ENCODE assay signal across 8 cellular contexts in genomic region chr7:114086906-114087651, GRCh38.
DNase-seq lines count a peak whose midpoint lies in the region; ATAC-seq and TF ChIP-seq lines count a peak whose summit lies in the region.

No MANE protein-coding gene starts in this region.

- H3K9me2 ChIP-seq in SK-N-SH: no peaks in the 10 kb centered on the region; the same call in 1 of the 2 replicates

- H3K27ac ChIP-seq in SK-N-SH (ENCODE audit: low read depth in 2 of 2, low read length in 1 of 2) (no peak overlapping the region), duodenal mucosa (ENCODE audit: low read depth, low read length) (peak overlapping the region; percentile 85), muscle layer of colon (ENCODE audit: low read depth, low read length) (peak overlapping the region; percentile 95)

- 2% methylated on average over 29 of the region's 55 CpGs for WGBS in SK-N-SH (ENCODE audit: low lambda C conversion rate)

- H3K27me3 ChIP-seq in SK-N-SH (ENCODE audit: insufficient read depth) (peaks cover 69% of the 10 kb centered on the region), duodenal mucosa (ENCODE audit: control insufficient read depth in 1 of 2, insufficient read depth in 2 of 2, low read length in 2 of 2) (peaks cover 10 to 11% of the 10 kb centered on the region in 2 donors), muscle layer of colon (ENCODE audit: control insufficient read depth in 1 of 2, insufficient read depth in 2 of 2, low read length in 2 of 2) (peaks cover 0 to 4% of the 10 kb centered on the region in 2 donors)

- peak; percentile 33 for DNase-seq in SK-N-SH
- peak; percentile 48 for DNase-seq in NCI-H510A treated with DMSO at 0.1 percent for 48 hours (lab: John Stamatoyannopoulos, UW)

- POLR2A ChIA-PET in SK-N-SH (lab: Yijun Ruan, JAX): no interaction called here

- no peaks in the 10 kb centered on the region for H3K9me3 ChIP-seq in SK-N-SH
- H3K9me3 ChIP-seq in duodenal mucosa (ENCODE audit: control insufficient read depth in 1 of 2, low read length in 2 of 2): no peaks in the 10 kb centered on the region
- no peaks in the 10 kb centered on the region for H3K9me3 ChIP-seq in muscle layer of colon (ENCODE audit: low read length)

- no peak for TF ChIP-seq EP300 in SK-N-SH (IDR thresholded peaks at IDR 0.05; ENCODE audit: borderline replicate concordance in 1 of 2, low read depth in 1 of 2, low read length in 1 of 2)

- H3K4me3 ChIP-seq in SK-N-SH (ENCODE audit: low read depth in 2 of 2, low read length in 1 of 2) (peak overlapping the region in 1 of 2 experiments; percentile 46; a peak in 1 of 4 replicates), duodenal mucosa (ENCODE audit: low read depth in 1 of 2, low read length in 2 of 2) (peak overlapping the region; percentile 87 to 89), muscle layer of colon (ENCODE audit: low read depth in 1 of 2, low read length in 2 of 2) (peak overlapping the region; percentile 53 to 92)

- H3K4me2 ChIP-seq in SK-N-SH: peak overlapping the region; percentile 73; the same call in 1 of the 2 replicates

- no peaks in the 10 kb centered on the region for H3K36me3 ChIP-seq in SK-N-SH (replicated peaks in 1 of 2; ENCODE audit: control insufficient read depth in 1 of 2, insufficient read depth in 2 of 2, low read length in 1 of 2)
- H3K36me3 ChIP-seq in duodenal mucosa (ENCODE audit: control insufficient read depth in 1 of 2, insufficient read depth in 2 of 2, low read length in 2 of 2): no peaks in the 10 kb centered on the region
- no peaks in the 10 kb centered on the region for H3K36me3 ChIP-seq in muscle layer of colon (ENCODE audit: insufficient read depth, low read length)

- TF ChIP-seq CTCF in SK-N-SH (IDR thresholded peaks at IDR 0.05): no peak

- H3K9ac ChIP-seq in SK-N-SH (no peak overlapping the region), duodenal mucosa (ENCODE audit: low read depth in 1 of 2, low read length in 2 of 2) (peak overlapping the region; percentile 64 to 74), muscle layer of colon (ENCODE audit: low read length) (peak overlapping the region; percentile 65)

- CTCF ChIA-PET in SK-N-SH (lab: Yijun Ruan, JAX): no interaction called here

- ATAC-seq in SK-N-SH treated with all-trans-retinoic acid at 6 μM for 48 hours: no peak; the same call in 2 of the 3 replicates
- ATAC-seq in esophagus mucosa: no peak
- ATAC-seq in GM21447 (IDR thresholded peaks at IDR 0.05; ENCODE audit: unreplicated experiment): no peak
- no peak for ATAC-seq in GM18873 (IDR thresholded peaks at IDR 0.05; ENCODE audit: low FRiP score, unreplicated experiment)

- H3K4me1 ChIP-seq in SK-N-SH (ENCODE audit: control insufficient read depth in 1 of 2, insufficient read depth in 2 of 2, low read depth in 1 of 2, low read length in 1 of 2) (peaks cover 0 to 3% of the 10 kb centered on the region in 2 experiments; a peak in 1 of 4 replicates), duodenal mucosa (ENCODE audit: control insufficient read depth in 1 of 2, insufficient read depth in 2 of 2, low read length in 2 of 2) (peaks cover 0 to 21% of the 10 kb centered on the region in 2 donors), muscle layer of colon (ENCODE audit: insufficient read depth, low read length) (no peaks in the 10 kb centered on the region)

- H3F3A ChIP-seq in SK-N-SH (replicated peaks; ENCODE audit: insufficient read depth): peaks cover 3% of the 10 kb centered on the region

- no peak overlapping the region for H2AFZ ChIP-seq in SK-N-SH (ENCODE audit: low read depth)

- H4K20me1 ChIP-seq in SK-N-SH (ENCODE audit: insufficient read depth): no peaks in the 10 kb centered on the region

- H3K79me2 ChIP-seq in SK-N-SH (ENCODE audit: insufficient read depth): no peaks in the 10 kb centered on the region

- no peak for TF ChIP-seq RAD21 in SK-N-SH (IDR thresholded peaks at IDR 0.05; ENCODE audit: low read length)

TF ChIP-seq in SK-N-SH, 30 proteins besides CTCF, POLR2A, EP300 and RAD21 (continues in another document):
- TF ChIP-seq YY1 (IDR thresholded peaks at IDR 0.05; ENCODE audit: low read depth): no peak
- TF ChIP-seq, protein P1, sequence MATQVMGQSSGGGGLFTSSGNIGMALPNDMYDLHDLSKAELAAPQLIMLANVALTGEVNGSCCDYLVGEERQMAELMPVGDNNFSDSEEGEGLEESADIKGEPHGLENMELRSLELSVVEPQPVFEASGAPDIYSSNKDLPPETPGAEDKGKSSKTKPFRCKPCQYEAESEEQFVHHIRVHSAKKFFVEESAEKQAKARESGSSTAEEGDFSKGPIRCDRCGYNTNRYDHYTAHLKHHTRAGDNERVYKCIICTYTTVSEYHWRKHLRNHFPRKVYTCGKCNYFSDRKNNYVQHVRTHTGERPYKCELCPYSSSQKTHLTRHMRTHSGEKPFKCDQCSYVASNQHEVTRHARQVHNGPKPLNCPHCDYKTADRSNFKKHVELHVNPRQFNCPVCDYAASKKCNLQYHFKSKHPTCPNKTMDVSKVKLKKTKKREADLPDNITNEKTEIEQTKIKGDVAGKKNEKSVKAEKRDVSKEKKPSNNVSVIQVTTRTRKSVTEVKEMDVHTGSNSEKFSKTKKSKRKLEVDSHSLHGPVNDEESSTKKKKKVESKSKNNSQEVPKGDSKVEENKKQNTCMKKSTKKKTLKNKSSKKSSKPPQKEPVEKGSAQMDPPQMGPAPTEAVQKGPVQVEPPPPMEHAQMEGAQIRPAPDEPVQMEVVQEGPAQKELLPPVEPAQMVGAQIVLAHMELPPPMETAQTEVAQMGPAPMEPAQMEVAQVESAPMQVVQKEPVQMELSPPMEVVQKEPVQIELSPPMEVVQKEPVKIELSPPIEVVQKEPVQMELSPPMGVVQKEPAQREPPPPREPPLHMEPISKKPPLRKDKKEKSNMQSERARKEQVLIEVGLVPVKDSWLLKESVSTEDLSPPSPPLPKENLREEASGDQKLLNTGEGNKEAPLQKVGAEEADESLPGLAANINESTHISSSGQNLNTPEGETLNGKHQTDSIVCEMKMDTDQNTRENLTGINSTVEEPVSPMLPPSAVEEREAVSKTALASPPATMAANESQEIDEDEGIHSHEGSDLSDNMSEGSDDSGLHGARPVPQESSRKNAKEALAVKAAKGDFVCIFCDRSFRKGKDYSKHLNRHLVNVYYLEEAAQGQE (IDR thresholded peaks at IDR 0.05; ENCODE audit: low read depth, low read length): no peak
- no peak for TF ChIP-seq FOSL2 (IDR thresholded peaks at IDR 0.05; ENCODE audit: borderline replicate concordance, low read depth)
- TF ChIP-seq RXRA (IDR thresholded peaks at IDR 0.05; ENCODE audit: borderline replicate concordance, low read depth): no peak
- no peak for TF ChIP-seq SMC3 (IDR thresholded peaks at IDR 0.05; ENCODE audit: low read depth, low read length)
- no peak for TF ChIP-seq GABPA (IDR thresholded peaks at IDR 0.05; ENCODE audit: low read depth)
- no peak; the same call in 1 of the 2 replicates for TF ChIP-seq EZH2phosphoT487 (IDR thresholded peaks at IDR 0.05; ENCODE audit: borderline replicate concordance, low read depth)
- TF ChIP-seq FOXM1 (IDR thresholded peaks at IDR 0.05; ENCODE audit: low read depth): no peak

TF ChIP-seq in SK-N-SH treated with all-trans-retinoic acid at 6 μM for 48 hours, 23 proteins besides CTCF, POLR2A, EP300 and RAD21 (continues in another document):
- TF ChIP-seq CSDC2 (CRISPR knock-in tag; IDR thresholded peaks at IDR 0.05): no peak
- TF ChIP-seq RARB (CRISPR knock-in tag; IDR thresholded peaks at IDR 0.05): no peak
- TF ChIP-seq, protein P2, sequence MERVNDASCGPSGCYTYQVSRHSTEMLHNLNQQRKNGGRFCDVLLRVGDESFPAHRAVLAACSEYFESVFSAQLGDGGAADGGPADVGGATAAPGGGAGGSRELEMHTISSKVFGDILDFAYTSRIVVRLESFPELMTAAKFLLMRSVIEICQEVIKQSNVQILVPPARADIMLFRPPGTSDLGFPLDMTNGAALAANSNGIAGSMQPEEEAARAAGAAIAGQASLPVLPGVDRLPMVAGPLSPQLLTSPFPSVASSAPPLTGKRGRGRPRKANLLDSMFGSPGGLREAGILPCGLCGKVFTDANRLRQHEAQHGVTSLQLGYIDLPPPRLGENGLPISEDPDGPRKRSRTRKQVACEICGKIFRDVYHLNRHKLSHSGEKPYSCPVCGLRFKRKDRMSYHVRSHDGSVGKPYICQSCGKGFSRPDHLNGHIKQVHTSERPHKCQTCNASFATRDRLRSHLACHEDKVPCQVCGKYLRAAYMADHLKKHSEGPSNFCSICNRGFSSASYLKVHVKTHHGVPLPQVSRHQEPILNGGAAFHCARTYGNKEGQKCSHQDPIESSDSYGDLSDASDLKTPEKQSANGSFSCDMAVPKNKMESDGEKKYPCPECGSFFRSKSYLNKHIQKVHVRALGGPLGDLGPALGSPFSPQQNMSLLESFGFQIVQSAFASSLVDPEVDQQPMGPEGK (CRISPR knock-in tag; IDR thresholded peaks at IDR 0.05; ENCODE audit: borderline replicate concordance): no peak
- no peak for TF ChIP-seq PPARA (CRISPR knock-in tag; IDR thresholded peaks at IDR 0.05; ENCODE audit: borderline replicate concordance)
- TF ChIP-seq CREB5 (CRISPR knock-in tag; IDR thresholded peaks at IDR 0.05; ENCODE audit: low read depth): no peak
- TF ChIP-seq ISL1 (CRISPR knock-in tag; IDR thresholded peaks at IDR 0.05): no peak
- no peak for TF ChIP-seq ZFP3 (CRISPR knock-in tag; IDR thresholded peaks at IDR 0.05)
- no peak for TF ChIP-seq TCF4 (CRISPR knock-in tag; IDR thresholded peaks at IDR 0.05; ENCODE audit: borderline replicate concordance)
- TF ChIP-seq TOX (CRISPR knock-in tag; IDR thresholded peaks at IDR 0.05; ENCODE audit: borderline replicate concordance): no peak

Comparison
In these comparisons a context has a peak if more than half of its experiments do, and no peak if none do; other contexts are left out.
1. H3K27ac ChIP-seq: peak in duodenal mucosa (single experiment) and muscle layer of colon (single experiment); none in SK-N-SH (0 of 2).